Comparison of ENCODE assay signal across 17 cellular contexts in the genomic region with DNA sequence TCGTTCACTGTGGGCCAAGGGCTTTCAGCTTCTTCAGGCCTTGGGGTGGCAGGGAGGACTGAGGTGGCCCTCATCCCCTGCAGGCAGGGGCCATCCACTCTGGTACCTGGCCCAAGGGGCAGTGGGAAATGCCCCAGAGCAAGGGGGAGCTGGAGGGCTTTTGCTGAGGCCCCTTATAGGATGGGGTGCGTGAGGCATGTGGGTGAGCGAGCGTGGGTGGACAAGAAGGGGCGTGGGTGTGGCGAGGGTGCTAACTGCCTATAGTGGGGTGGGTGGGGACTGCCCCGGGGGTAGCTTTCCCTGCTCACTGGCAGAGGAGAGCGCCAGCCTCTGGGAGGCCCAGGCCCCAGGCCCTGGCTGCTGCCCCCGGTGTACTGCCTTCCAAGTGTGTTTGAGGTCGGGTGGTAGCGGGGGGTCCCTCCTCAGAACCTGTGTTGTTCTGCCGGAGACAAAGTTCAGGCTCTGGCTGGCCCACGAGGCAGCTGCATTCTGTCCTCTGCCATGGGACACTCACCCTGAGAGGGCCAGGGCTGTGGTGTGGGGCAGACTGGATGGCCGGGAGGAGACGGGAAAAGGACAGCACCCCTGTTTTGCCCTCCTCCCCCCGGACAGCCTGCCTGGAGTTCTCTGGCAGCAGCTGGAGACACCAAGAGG. TPM values are rescaled to one million over a fixed set of nuclear protein-coding genes. Genes with fewer than 3 reads are reported as not detected.
DNase-seq lines count a peak whose midpoint lies in the region; ATAC-seq and TF ChIP-seq lines count a peak whose summit lies in the region.
"Had no signal": no experiment of that assay in that cellular context is flagged by ENCODE, and none has a peak within 500 bp of the region (broad histone marks: within the 10 kb centered on the region; RNA-seq: fewer than 3 reads in every experiment).

No MANE protein-coding gene starts in this region.

- H3K9me2 ChIP-seq in PC-9 (ENCODE audit: insufficient read depth): no peaks in the 10 kb centered on the region

- H3K9me3 Mint-ChIP-seq in stimulated activated naive CD8-positive, alpha-beta T cell treated with anti-CD3 and anti-CD28 coated beads, Interleukin-15, amount 100 ng/mL, for 72 hours: no peaks in the 10 kb centered on the region
- H3K9me3 Mint-ChIP-seq: H9, HFFc6 had no signal

- DNase-seq in stimulated activated naive CD8-positive, alpha-beta T cell treated with anti-CD3 and anti-CD28 coated beads, Interleukin-15, amount 100 ng/mL, for 72 hours: no peak
- no peak for DNase-seq in stimulated activated naive CD8-positive, alpha-beta T cell treated with anti-CD3 and anti-CD28 coated beads, Interleukin-15, Interleukin-2, amounts not matched to agents 100 U/mL and 50 U/mL, for 24 hours
- DNase-seq in caudate nucleus (lab: John Stamatoyannopoulos, UW): peak in 1 of 61 donors; percentile 41
- DNase-seq in sigmoid colon: no peak
- DNase-seq in PC-9: no peak
- no peak for DNase-seq in CD1c-positive myeloid dendritic cell (ENCODE audit: extremely low spot score)
- DNase-seq in stomach: no peak
- DNase-seq: ACHN; C1 segment of cervical spinal cord; CD4-positive, alpha-beta memory T cell; DMS79 treated with DMSO at 0.1 percent for 48 hours; EL; GM23248; H9; HFFc6; IMR-90 had no signal

- peak overlapping the region; percentile 52 for H3K27ac ChIP-seq in caudate nucleus (ENCODE audit: low read depth, low read length)
- H3K27ac ChIP-seq in sigmoid colon: peak overlapping the region in 3 of 4 donors; percentile 0 to 24 (median 21)
- H3K27ac ChIP-seq in PC-9: no peak overlapping the region
- H3K27ac ChIP-seq in stomach: no peak overlapping the region
- H3K27ac ChIP-seq: GM23248 had no signal

- H3K4me1 ChIP-seq in sigmoid colon (peaks cover 0 to 36% (median 20%) of the 10 kb centered on the region in 4 donors), PC-9 (replicated peaks; ENCODE audit: insufficient read depth) (no peaks in the 10 kb centered on the region), stomach (peaks cover 14 to 28% (median 19%) of the 10 kb centered on the region in 4 donors)

- WGBS in sigmoid colon, 2 donors: 86 to 90% methylated on average over 16 of the region's 16 CpGs
- WGBS in stomach, 5 donors: 78 to 87% (median 82%) methylated on average over 11 to 16 of the region's 16 CpGs

- POLR2A ChIA-PET in PC-9 (lab: Charles Lee; ENCODE audit: unreplicated experiment): no interaction called here

- peaks cover 9% of the 10 kb centered on the region; the same call in 1 of the 2 replicates for H3F3A ChIP-seq in PC-9 (ENCODE audit: insufficient read depth, low read depth)

- no peak overlapping the region for H3K4me2 ChIP-seq in PC-9

- no peak for TF ChIP-seq EP300 in sigmoid colon (IDR thresholded peaks at IDR 0.05)
- no peak for TF ChIP-seq EP300 in stomach (IDR thresholded peaks at IDR 0.05)

- no peaks in the 10 kb centered on the region for H3K79me2 ChIP-seq in PC-9 (ENCODE audit: low read depth)

- TF ChIP-seq CTCF in sigmoid colon (IDR thresholded peaks at IDR 0.05) (no peak), PC-9 (conservative IDR thresholded peaks at IDR 0.05) (no peak), stomach (IDR thresholded peaks at IDR 0.05) (no peak)

- peak; percentile 23 for ATAC-seq in stimulated activated naive CD8-positive, alpha-beta T cell treated with anti-CD3 and anti-CD28 coated beads, Interleukin-15, amount 100 ng/mL, for 72 hours
- ATAC-seq in stimulated activated naive CD8-positive, alpha-beta T cell treated with anti-CD3 and anti-CD28 coated beads, Interleukin-15, Interleukin-2, amounts not matched to agents 100 U/mL and 50 U/mL, for 24 hours: no peak

- peaks cover 45% of the 10 kb centered on the region for H4K20me1 ChIP-seq in PC-9 (ENCODE audit: insufficient read depth)

- H3K36me3 ChIP-seq in sigmoid colon (no peaks in the 10 kb centered on the region), PC-9 (ENCODE audit: low read depth) (no peaks in the 10 kb centered on the region), stomach (no peaks in the 10 kb centered on the region)

- no peak overlapping the region for H3K27ac Mint-ChIP-seq in stimulated activated naive CD8-positive, alpha-beta T cell treated with anti-CD3 and anti-CD28 coated beads, Interleukin-15, amount 100 ng/mL, for 72 hours
- H3K27ac Mint-ChIP-seq: CD4-positive, alpha-beta memory T cell; H9; HFFc6 had no signal

- peaks cover 0 to 9% (median 0%) of the 10 kb centered on the region in 3 donors for H3K27me3 ChIP-seq in sigmoid colon
- H3K27me3 ChIP-seq in PC-9 (ENCODE audit: insufficient read depth, low read depth): no peaks in the 10 kb centered on the region
- H3K27me3 ChIP-seq in stomach: peaks cover 0 to 54% (median 29%) of the 10 kb centered on the region in 3 donors

- intact Hi-C loops in sigmoid colon (cut with DNase I) (no loop called here), PC-9 (cut with micrococcal nuclease; ENCODE audit: unreplicated experiment) (no loop called here), stomach (cut with DNase I; ENCODE audit: low total_unique reads) (no loop called here)

- no peaks in the 10 kb centered on the region for H3K9me3 ChIP-seq in sigmoid colon
- no peaks in the 10 kb centered on the region for H3K9me3 ChIP-seq in PC-9 (ENCODE audit: insufficient read depth, low read depth)
- H3K9me3 ChIP-seq in stomach: no peaks in the 10 kb centered on the region

- CTCF ChIA-PET in PC-9 (lab: Charles Lee): interaction anchor here (0.6 to 1.0 kb wide), 2 partner anchors 9 to 154 kb away, joined by 3 to 5 read pairs; no protein-coding TSS in a partner anchor

- peaks cover 53% of the 10 kb centered on the region for H3K27me3 Mint-ChIP-seq in stimulated activated naive CD8-positive, alpha-beta T cell treated with anti-CD3 and anti-CD28 coated beads, Interleukin-15, amount 100 ng/mL, for 72 hours

- no TSS peak for BruUV-seq in PC-9 (replicated peaks; lab: Mats Ljungman, UMichigan)

- H3K4me3 ChIP-seq in sigmoid colon (no peak overlapping the region), PC-9 (no peak overlapping the region), stomach (no peak overlapping the region)
- H3K4me3 ChIP-seq: GM23248 had no signal

- TF ChIP-seq POLR2A in sigmoid colon (IDR thresholded peaks at IDR 0.05) (no peak), stomach (IDR thresholded peaks at IDR 0.05) (no peak)

- H2AFZ ChIP-seq in PC-9: no peak overlapping the region
- H2AFZ ChIP-seq: GM23248 had no signal

- H3K4me1 Mint-ChIP-seq in stimulated activated naive CD8-positive, alpha-beta T cell treated with anti-CD3 and anti-CD28 coated beads, Interleukin-15, amount 100 ng/mL, for 72 hours: peaks cover 13% of the 10 kb centered on the region

- no peak overlapping the region for H3K4me3 Mint-ChIP-seq in stimulated activated naive CD8-positive, alpha-beta T cell treated with anti-CD3 and anti-CD28 coated beads, Interleukin-15, amount 100 ng/mL, for 72 hours
- H3K4me3 Mint-ChIP-seq: CD4-positive, alpha-beta memory T cell; H9; HFFc6 had no signal

RNA-seq across cellular contexts. Expression of a gene that starts 3.4 kb away (rescaled TPM):
- total RNA-seq in sigmoid colon: 1 to 10 TPM in 3 of 4 donors, under 1 TPM in 1; 0.99 to 6.9 (median 3.1) TPM
- polyA plus RNA-seq in sigmoid colon: under 1 TPM in 1 of 3 donors, not detected in 2; 0.66 TPM
- total RNA-seq in PC-9 (2021): 0.25 and 0.44 TPM in 2 replicates
- total RNA-seq in stomach: 1 to 10 TPM in 1 of 5 donors, under 1 TPM in 1, not detected in 3; 0.73 to 1.3 TPM
- under 1 TPM in 2 of 3 donors, not detected in 1; 0.12 to 0.28 TPM for polyA plus RNA-seq in stomach
- total RNA-seq: A172; CD4-positive, alpha-beta memory T cell had no signal
- polyA plus RNA-seq: CD4-positive, alpha-beta memory T cell had no signal

RNA-seq across cellular contexts. Expression of a gene that starts 52.9 kb away (rescaled TPM):
- total RNA-seq in sigmoid colon (10 to 100 TPM; 44.8 to 61.7 (median 57.8) TPM), PC-9 (2021) (105 and 119 TPM in 2 replicates), stomach (100 to 1,000 TPM in 1 of 5 donors, 10 to 100 TPM in 4; 33.6 to 161 (median 40.3) TPM)
- polyA plus RNA-seq in sigmoid colon (10 to 100 TPM; 88.9 to 96.4 (median 91.3) TPM), stomach (10 to 100 TPM; 62.3 to 74.2 (median 64.8) TPM)

Comparison
In these comparisons a context has a peak if more than half of its experiments do, and no peak if none do; other contexts are left out.
1. H3K27ac ChIP-seq: peak in caudate nucleus (single experiment) and sigmoid colon (3 of 4); none in PC-9 (single experiment) and stomach (0 of 5).